ENCODE assay signal across 7 cellular contexts in genomic region chr1:88935522-88936222, GRCh38. TPM values are rescaled to one million over a fixed set of nuclear protein-coding genes. Genes with fewer than 3 reads are reported as not detected.
DNase-seq lines count a peak whose midpoint lies in the region; ATAC-seq, FAIRE-seq and TF ChIP-seq lines count a peak whose summit lies in the region.

No MANE protein-coding gene starts in this region.

- CTCF ChIA-PET in PC-9 (lab: Charles Lee), result interaction anchor here (0.6 kb wide), 1 partner anchor 100 kb away, joined by 3 read pairs; no protein-coding TSS in a partner anchor
- CTCF ChIA-PET in endothelial cell of umbilical vein (lab: Charles Lee), result interaction anchor here (0.7 to 0.8 kb wide), 2 partner anchors 520 to 740 kb away, joined by 3 read pairs; no protein-coding TSS in a partner anchor

- H3K9me3 ChIP-seq in PC-9 (ENCODE audit: insufficient read depth, low read depth), result no peaks in the 10 kb centered on the region
- H3K9me3 ChIP-seq in endothelial cell of umbilical vein (replicated peaks; ENCODE audit: control insufficient read depth, insufficient read depth, low read length), result no peaks in the 10 kb centered on the region
- no peaks in the 10 kb centered on the region for H3K9me3 ChIP-seq in neural progenitor cell (ENCODE audit: low read depth)

- H3K4me1 Mint-ChIP-seq in neural progenitor cell, result no peaks in the 10 kb centered on the region

- H3K27ac ChIP-seq in HL-60 (replicated peaks) (no peak overlapping the region), PC-9 (no peak overlapping the region), endothelial cell of umbilical vein (ENCODE audit: insufficient read depth, low read depth, low read length) (no peak overlapping the region), neural progenitor cell (no peak overlapping the region)

- no peak overlapping the region for H3K27ac Mint-ChIP-seq in neural progenitor cell

- H3K4me2 ChIP-seq in PC-9 (no peak overlapping the region), endothelial cell of umbilical vein (ENCODE audit: insufficient read depth, low read length) (no peak overlapping the region), neural progenitor cell (no peak overlapping the region)

- DNase-seq in ELR (ENCODE audit: low read depth), result peak; percentile 62
- peak; percentile 14 to 28 for DNase-seq in HL-60 (ENCODE audit: low read depth in 1 of 2, low spot score in 1 of 2)
- DNase-seq in PC-9, result no peak
- DNase-seq in endothelial cell of umbilical vein (ENCODE audit: low read depth, low spot score), result peak; percentile 44
- peak; percentile 50 for DNase-seq in neural progenitor cell (ENCODE audit: low spot score)

- POLR2A ChIA-PET in PC-9 (lab: Charles Lee; ENCODE audit: unreplicated experiment), result no interaction called here
- POLR2A ChIA-PET in endothelial cell of umbilical vein (lab: Charles Lee), result no interaction called here

- H3K4me1 ChIP-seq in PC-9 (replicated peaks; ENCODE audit: insufficient read depth) (no peaks in the 10 kb centered on the region), endothelial cell of umbilical vein (ENCODE audit: control insufficient read depth, extremely low read depth, insufficient read depth, low read length) (no peaks in the 10 kb centered on the region), neural progenitor cell (no peaks in the 10 kb centered on the region)

- no peaks in the 10 kb centered on the region for H3K27me3 Mint-ChIP-seq in neural progenitor cell (ENCODE audit: insufficient read depth, low read depth)

- no peak for TF ChIP-seq POLR2A in endothelial cell of umbilical vein (IDR thresholded peaks at IDR 0.05; ENCODE audit: low read depth, low read length)

- dilution Hi-C loops in endothelial cell of umbilical vein (cut with MboI; ENCODE audit: extremely low pct_ligation_motif_present, low sequenced_read_pairs), result no loop called here

- BruUV-seq in PC-9 (replicated peaks; lab: Mats Ljungman, UMichigan) (no TSS peak), endothelial cell of umbilical vein (replicated peaks; lab: Mats Ljungman, UMichigan) (no TSS peak)

- H3K27me3 ChIP-seq in HL-60 (ENCODE audit: insufficient read depth, poor library complexity, severe bottlenecking) (no peaks in the 10 kb centered on the region), PC-9 (ENCODE audit: insufficient read depth, low read depth) (no peaks in the 10 kb centered on the region), endothelial cell of umbilical vein (ENCODE audit: control insufficient read depth in 2 of 2, insufficient read depth in 2 of 2, low read length in 2 of 2) (no peaks in the 10 kb centered on the region), neural progenitor cell (no peaks in the 10 kb centered on the region)

- H3K79me2 ChIP-seq in PC-9 (ENCODE audit: low read depth) (no peaks in the 10 kb centered on the region), endothelial cell of umbilical vein (ENCODE audit: control insufficient read depth, insufficient read depth, low read length) (no peaks in the 10 kb centered on the region), neural progenitor cell (ENCODE audit: low read depth) (no peaks in the 10 kb centered on the region)

- TF ChIP-seq CTCF in HL-60 (IDR thresholded peaks at IDR 0.05; ENCODE audit: insufficient read depth, low read length) (peak; percentile 31), PC-9 (conservative IDR thresholded peaks at IDR 0.05) (peak; percentile 95), endothelial cell of umbilical vein (IDR thresholded peaks at IDR 0.05; ENCODE audit: extremely low read depth in 1 of 2, insufficient read depth in 1 of 2, low read depth in 1 of 2, low read length in 2 of 2) (peak; percentile 38 to 40), neural progenitor cell (IDR thresholded peaks at IDR 0.05) (peak; percentile 85)

- intact Hi-C loops in PC-9 (cut with micrococcal nuclease; ENCODE audit: unreplicated experiment) (no loop called here), endothelial cell of umbilical vein (cut with micrococcal nuclease) (loop anchor here (1.0 to 5.0 kb wide), 3 partner anchors 198 to 519 kb away; no protein-coding TSS in a partner anchor)

- peaks cover 6% of the 10 kb centered on the region for H4K20me1 ChIP-seq in PC-9 (ENCODE audit: insufficient read depth)
- no peaks in the 10 kb centered on the region for H4K20me1 ChIP-seq in endothelial cell of umbilical vein (replicated peaks; ENCODE audit: control insufficient read depth, extremely low read depth, insufficient read depth, low read length)
- no peaks in the 10 kb centered on the region for H4K20me1 ChIP-seq in neural progenitor cell (ENCODE audit: low read depth)

- no peak overlapping the region for H3K9ac ChIP-seq in endothelial cell of umbilical vein (replicated peaks; ENCODE audit: extremely low read depth, insufficient read depth, low read length)
- no peak overlapping the region for H3K9ac ChIP-seq in neural progenitor cell

- H3K36me3 Mint-ChIP-seq in neural progenitor cell, result peaks cover 39% of the 10 kb centered on the region

- H2AFZ ChIP-seq in PC-9 (no peak overlapping the region), endothelial cell of umbilical vein (ENCODE audit: low read depth, low read length) (no peak overlapping the region), neural progenitor cell (replicated peaks) (no peak overlapping the region)

- H3K9me3 Mint-ChIP-seq in neural progenitor cell, result no peaks in the 10 kb centered on the region

- ATAC-seq in GM19452 (IDR thresholded peaks at IDR 0.05; ENCODE audit: unreplicated experiment), result no peak
- ATAC-seq in HG03565 (IDR thresholded peaks at IDR 0.05; ENCODE audit: unreplicated experiment), result no peak

- H3F3A ChIP-seq in PC-9 (ENCODE audit: insufficient read depth, low read depth) (no peaks in the 10 kb centered on the region; the same call in 1 of the 2 replicates), neural progenitor cell (ENCODE audit: low read depth) (peaks cover 15% of the 10 kb centered on the region)

- H3K9me2 ChIP-seq in PC-9 (ENCODE audit: insufficient read depth), result no peaks in the 10 kb centered on the region

- no peaks in the 10 kb centered on the region for H3K9me1 ChIP-seq in endothelial cell of umbilical vein (replicated peaks; ENCODE audit: control insufficient read depth, extremely low read depth, insufficient read depth, low read length)

- H3K4me3 ChIP-seq in HL-60 (replicated peaks; ENCODE audit: insufficient read depth, low read length) (no peak overlapping the region), PC-9 (no peak overlapping the region), endothelial cell of umbilical vein (replicated peaks in 1 of 3; ENCODE audit: insufficient read depth in 1 of 3, low read depth in 1 of 3, low read length in 3 of 3) (no peak overlapping the region), neural progenitor cell (no peak overlapping the region)

- H3K4me3 Mint-ChIP-seq in neural progenitor cell, result peak overlapping the region; percentile 46

- peaks cover 17% of the 10 kb centered on the region for H3K36me3 ChIP-seq in PC-9 (ENCODE audit: low read depth)
- H3K36me3 ChIP-seq in endothelial cell of umbilical vein (ENCODE audit: control insufficient read depth in 2 of 2, extremely low read depth in 1 of 2, insufficient read depth in 2 of 2, low read length in 2 of 2), result peaks cover 3 to 12% of the 10 kb centered on the region in 2 experiments
- peaks cover 24% of the 10 kb centered on the region for H3K36me3 ChIP-seq in neural progenitor cell

- peak; percentile 66 for FAIRE-seq in endothelial cell of umbilical vein (lab: Jason Lieb, UNC)

TF ChIP-seq in endothelial cell of umbilical vein, 7 proteins besides CTCF, POLR2A, EP300 and RAD21 (continues in another document):
- TF ChIP-seq JUN (IDR thresholded peaks at IDR 0.05; ENCODE audit: borderline replicate concordance, insufficient read depth, insufficient read length, low read depth) (no peak), MYC (IDR thresholded peaks at IDR 0.05; ENCODE audit: low read depth, low read length) (no peak), MAX (IDR thresholded peaks at IDR 0.05; ENCODE audit: insufficient read depth, insufficient read length) (no peak), POLR2AphosphoS5 (IDR thresholded peaks at IDR 0.05; ENCODE audit: insufficient read depth, low read depth, low read length) (no peak)

RNA-seq across cellular contexts. Expression of gene GTF2B, which starts 44.3 kb away (rescaled TPM):
- total RNA-seq in PC-9 (2021) (18.3 and 21.9 TPM in 2 replicates), endothelial cell of umbilical vein (18.0 and 19.8 TPM in 2 replicates), neural progenitor cell (ENCODE audit: low replicate concordance) (32.2 and 42.0 TPM in 2 replicates)
- polyA plus RNA-seq in endothelial cell of umbilical vein, result 14.2 and 20.0 TPM in 2 replicates
- polyA plus RNA-seq in endothelial cell of umbilical vein (2011; cell fraction: cytosol; rRNA removed), result 17.8 and 17.9 TPM in 2 replicates
- polyA plus RNA-seq in endothelial cell of umbilical vein (2011; cell fraction: nucleus; rRNA removed), result 13.9 and 16.3 TPM in 2 replicates
- 17.7 and 24.5 TPM in 2 replicates for polyA plus RNA-seq in endothelial cell of umbilical vein (2012)
- polyA minus RNA-seq in endothelial cell of umbilical vein, result 27.2 and 29.8 TPM in 2 replicates
- 14.8 TPM for polyA minus RNA-seq in endothelial cell of umbilical vein (2011; cell fraction: cytosol; rRNA and poly(A)+ RNA removed)
- 11.3 and 15.7 TPM in 2 replicates for polyA minus RNA-seq in endothelial cell of umbilical vein (2011; cell fraction: nucleus; rRNA and poly(A)+ RNA removed)

RNA-seq across cellular contexts. Expression of gene KYAT3, which starts 56.8 kb away (rescaled TPM):
- total RNA-seq in PC-9 (2021) (13.6 and 16.6 TPM in 2 replicates), endothelial cell of umbilical vein (18.1 and 21.1 TPM in 2 replicates), neural progenitor cell (ENCODE audit: low replicate concordance) (80.2 and 113 TPM in 2 replicates)
- 7.0 and 8.0 TPM in 2 replicates for polyA plus RNA-seq in endothelial cell of umbilical vein
- polyA plus RNA-seq in endothelial cell of umbilical vein (2011; cell fraction: cytosol; rRNA removed), result 14.0 and 14.4 TPM in 2 replicates
- polyA plus RNA-seq in endothelial cell of umbilical vein (2011; cell fraction: nucleus; rRNA removed), result 22.4 and 24.4 TPM in 2 replicates
- polyA plus RNA-seq in endothelial cell of umbilical vein (2012), result 18.4 and 29.2 TPM in 2 replicates
- polyA minus RNA-seq in endothelial cell of umbilical vein, result 4.4 and 6.5 TPM in 2 replicates
- 3.1 TPM for polyA minus RNA-seq in endothelial cell of umbilical vein (2011; cell fraction: cytosol; rRNA and poly(A)+ RNA removed)
- polyA minus RNA-seq in endothelial cell of umbilical vein (2011; cell fraction: nucleus; rRNA and poly(A)+ RNA removed), result 7.7 and 11.0 TPM in 2 replicates

RNA-seq across cellular contexts. Expression of gene RBMXL1, which starts 56.8 kb away (rescaled TPM):
- total RNA-seq in PC-9 (2021) (8.2 and 9.7 TPM in 2 replicates), endothelial cell of umbilical vein (7.6 and 9.9 TPM in 2 replicates), neural progenitor cell (ENCODE audit: low replicate concordance) (15.4 and 19.0 TPM in 2 replicates)
- polyA plus RNA-seq in endothelial cell of umbilical vein, result 2.5 and 2.9 TPM in 2 replicates
- polyA plus RNA-seq in endothelial cell of umbilical vein (2011; cell fraction: cytosol; rRNA removed), result 3.0 and 3.1 TPM in 2 replicates
- polyA plus RNA-seq in endothelial cell of umbilical vein (2011; cell fraction: nucleus; rRNA removed), result 4.8 and 5.3 TPM in 2 replicates
- polyA plus RNA-seq in endothelial cell of umbilical vein (2012), result 4.2 and 4.9 TPM in 2 replicates
- 6.2 and 7.9 TPM in 2 replicates for polyA minus RNA-seq in endothelial cell of umbilical vein
- polyA minus RNA-seq in endothelial cell of umbilical vein (2011; cell fraction: cytosol; rRNA and poly(A)+ RNA removed), result 6.5 TPM
- polyA minus RNA-seq in endothelial cell of umbilical vein (2011; cell fraction: nucleus; rRNA and poly(A)+ RNA removed), result 9.3 and 11.6 TPM in 2 replicates

Comparison
In these comparisons a context has a peak if more than half of its experiments do, and no peak if none do; other contexts are left out.
1. DNase-seq: peak in ELR (single experiment), HL-60 (2 of 2), endothelial cell of umbilical vein (single experiment) and neural progenitor cell (single experiment); none in PC-9 (0 of 2).
2. CTCF ChIP-seq: peak in every context shown above with its lines; median percentile 95 in PC-9; 85 in neural progenitor cell; 39 in endothelial cell of umbilical vein; 31 in HL-60.